8 cellular contexts compared by ENCODE assay signal in the genomic region with DNA sequence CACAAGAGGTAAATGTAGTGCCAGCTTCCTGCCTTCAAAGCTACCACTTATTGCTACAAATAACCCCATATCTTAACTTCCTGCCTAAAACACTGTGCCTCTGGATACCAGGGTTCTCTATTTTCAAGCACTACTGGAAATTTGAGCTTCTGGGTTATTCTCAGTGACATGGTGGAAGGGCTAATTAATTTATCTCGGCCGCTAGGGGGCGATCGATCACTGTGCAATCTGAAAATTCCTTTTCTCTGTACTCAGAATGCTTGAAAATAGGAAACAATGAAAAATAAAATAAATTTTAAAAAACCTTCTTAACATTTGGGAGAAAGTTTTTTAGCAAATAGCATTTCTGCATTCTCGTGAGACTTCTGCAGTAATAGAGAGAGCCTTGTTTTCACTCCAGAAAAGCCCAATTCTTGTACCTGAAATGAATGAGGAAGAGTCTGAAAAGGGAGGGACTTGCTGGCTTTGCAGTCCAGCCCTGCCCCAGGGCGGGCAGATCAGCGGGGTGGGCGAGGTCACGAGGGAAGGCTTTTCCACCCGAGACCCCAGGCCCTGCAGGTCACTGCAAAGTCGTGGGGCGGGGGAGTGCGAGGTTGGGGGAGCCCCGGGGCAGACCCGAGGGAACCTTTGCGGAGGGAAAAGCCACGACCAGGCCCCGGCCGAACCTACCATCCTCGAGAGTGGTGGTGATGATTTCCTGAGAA.
DNase-seq lines count a peak whose midpoint lies in the region; ATAC-seq and TF ChIP-seq lines count a peak whose summit lies in the region.

No MANE protein-coding gene starts in this region.

- DNase-seq in G401 (ENCODE audit: low spot score) (peak; percentile 61), NCI-H1694 treated with DMSO at 0.1 percent for 48 hours (lab: John Stamatoyannopoulos, UW) (peak; percentile 66), fibroblast of mammary gland (ENCODE audit: low read depth) (peak; percentile 35), osteoblast (ENCODE audit: insufficient read length, low spot score, missing footprints) (peak; percentile 89)
- DNase-seq in activated CD4-positive, alpha-beta T cell treated with anti-CD3 and anti-CD28 coated beads, Interleukin-2, amount 50 U/mL, for 1 hour = peak; percentile 17

- ATAC-seq in HG03432 (IDR thresholded peaks at IDR 0.05; ENCODE audit: unreplicated experiment) (no peak), esophagus mucosa (no peak)

- no peaks in the 10 kb centered on the region for H3K9me3 ChIP-seq in osteoblast (ENCODE audit: low read depth, low read length)

- H3K27ac ChIP-seq in 22Rv1 (no peak overlapping the region), osteoblast (ENCODE audit: low read depth, low read length) (no peak overlapping the region)

- no peak overlapping the region for H3K4me3 ChIP-seq in fibroblast of mammary gland (ENCODE audit: control insufficient read depth, low read depth, low read length)
- no peak overlapping the region for H3K4me3 ChIP-seq in osteoblast (ENCODE audit: insufficient read depth, low read length)

- H3K79me2 ChIP-seq in osteoblast (ENCODE audit: insufficient read depth, low read length) = no peaks in the 10 kb centered on the region

- TF ChIP-seq CTCF in 22Rv1 (IDR thresholded peaks at IDR 0.05) (peak; percentile 90), fibroblast of mammary gland (conservative IDR thresholded peaks at IDR 0.05; ENCODE audit: control insufficient read depth, insufficient read depth, low read depth, low read length) (peak; percentile 47), osteoblast (IDR thresholded peaks at IDR 0.05; ENCODE audit: extremely low read depth, low read depth, low read length) (peak; percentile 70)

- H3K27me3 ChIP-seq in osteoblast (ENCODE audit: insufficient read depth, low read length) = no peaks in the 10 kb centered on the region

- in situ Hi-C loops in G401 (cut with HindIII; ENCODE audit: low sequenced_read_pairs) = no loop called here

- H4K20me1 ChIP-seq in osteoblast (ENCODE audit: insufficient read depth, low read length) = no peaks in the 10 kb centered on the region

- no peaks in the 10 kb centered on the region for H3K36me3 ChIP-seq in osteoblast (ENCODE audit: insufficient read depth, low read length)

- no peak overlapping the region for H3K4me2 ChIP-seq in osteoblast (ENCODE audit: insufficient read depth, low read length)

- no peak overlapping the region for H2AFZ ChIP-seq in osteoblast (ENCODE audit: low read length)

- no peaks in the 10 kb centered on the region for H3K4me1 ChIP-seq in osteoblast (ENCODE audit: insufficient read depth, low read length)

Comparison
In these comparisons a context has a peak if more than half of its experiments do, and no peak if none do; other contexts are left out.
1. DNase-seq: peak in every context shown above with its lines; median percentile 89 in osteoblast; 66 in NCI-H1694 treated with DMSO at 0.1 percent for 48 hours; 61 in G401; 35 in fibroblast of mammary gland; 17 in activated CD4-positive, alpha-beta T cell treated with anti-CD3 and anti-CD28 coated beads, Interleukin-2, amount 50 U/mL, for 1 hour.